34 cellular contexts compared by ENCODE assay signal in the genomic region with DNA sequence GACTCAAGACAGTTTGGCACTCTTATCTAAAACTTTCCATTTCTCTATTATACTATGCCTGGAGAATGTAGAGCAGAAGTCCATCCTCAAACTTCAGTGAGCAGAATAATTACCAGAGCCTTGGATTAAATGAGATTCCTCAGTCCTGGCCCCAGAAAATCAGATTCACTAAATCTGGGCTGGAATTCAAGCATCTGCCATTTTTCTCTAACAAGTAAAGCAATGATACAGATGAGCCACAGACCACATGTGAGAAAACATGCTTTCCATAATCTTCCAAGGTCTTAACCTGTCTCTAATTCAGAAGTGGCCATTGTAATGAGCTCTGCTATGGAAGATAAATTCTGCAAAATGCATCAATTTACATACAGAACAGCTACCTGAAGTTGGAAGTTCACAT. TPM values are rescaled to one million over a fixed set of nuclear protein-coding genes. Genes with fewer than 3 reads are reported as not detected.
"Had no signal": no experiment of that assay in that cellular context is flagged by ENCODE, and none has a peak within 500 bp of the region (broad histone marks: within the 10 kb centered on the region; RNA-seq: fewer than 3 reads in every experiment).

No MANE protein-coding gene starts in this region.

- H3K9me3 ChIP-seq: breast epithelium, colonic mucosa, esophagus squamous epithelium, gastrocnemius medialis, heart left ventricle had no signal

- H3K27ac ChIP-seq: breast epithelium, cardiac muscle cell, colonic mucosa, epithelial cell of prostate, esophagus squamous epithelium, foreskin keratinocyte, gastrocnemius medialis, heart left ventricle had no signal

- H3K4me3 ChIP-seq: breast epithelium, cardiac muscle cell, colonic mucosa, esophagus squamous epithelium, gastrocnemius medialis, heart left ventricle had no signal

- H3K4me1 ChIP-seq: breast epithelium, colonic mucosa, foreskin keratinocyte, gastrocnemius medialis, heart left ventricle had no signal

- H3K27me3 ChIP-seq: breast epithelium, cardiac muscle cell, colonic mucosa, esophagus squamous epithelium, gastrocnemius medialis, heart left ventricle had no signal

- H3K36me3 ChIP-seq: breast epithelium, cardiac muscle cell, colonic mucosa, esophagus squamous epithelium, gastrocnemius medialis, heart left ventricle had no signal

- DNase-seq: activated CD4-positive, alpha-beta memory T cell treated with anti-CD3 and anti-CD28 coated beads for 36 hours; activated CD4-positive, alpha-beta T cell treated with anti-CD3 and anti-CD28 coated beads for 36 hours; activated CD4-positive, alpha-beta T cell treated with anti-CD3 and anti-CD28 coated beads, Interleukin-2, amount 10 ng/mL, durations not matched to agents 24 days and 14 days; activated CD4-positive, CD25-positive, alpha-beta regulatory T cell; activated CD4-positive, CD25-positive, alpha-beta regulatory T cell treated with anti-CD3 and anti-CD28 coated beads, Interleukin-2, amount 50 U/mL, for 72 hours; activated CD8-positive, alpha-beta memory T cell treated with anti-CD3 and anti-CD28 coated beads, Interleukin-2, amount 10 ng/mL, durations not matched to agents 7 days and 5 days; activated CD8-positive, alpha-beta memory T cell treated with anti-CD3 and anti-CD28 coated beads, Interleukin-2, amount 50 U/mL, for 4 hours; activated CD8-positive, alpha-beta T cell treated with anti-CD3 and anti-CD28 coated beads, Interleukin-2, amount 10 ng/mL, durations not matched to agents 7 days and 5 days; activated effector memory CD4-positive, alpha-beta T cell treated with anti-CD3 and anti-CD28 coated beads, Interleukin-2, amount 50 U/mL, for 16 hours; activated naive CD4-positive, alpha-beta T cell treated with anti-CD3 and anti-CD28 coated beads, Interleukin-2, amount 10 ng/mL, durations not matched to agents 7 days and 5 days; activated naive CD8-positive, alpha-beta T cell treated with anti-CD3 and anti-CD28 coated beads, Interleukin-2, amount 10 ng/mL, durations not matched to agents 7 days and 5 days; activated T-cell treated with anti-CD3 and anti-CD28 coated beads, Interleukin-2, amount 50 U/mL, for 1 hour; activated T-cell treated with anti-CD3 and anti-CD28 coated beads, Interleukin-2, amount 50 U/mL, for 48 hours; amniotic stem cell; anterior cingulate cortex; central memory CD4-positive, alpha-beta T cell; cerebellar nuclear complex; colonic mucosa; effector CD8-positive, alpha-beta T cell; esophagus squamous epithelium; foreskin keratinocyte; gastrocnemius medialis; glutamatergic neuron; heart left ventricle; T-helper 2 cell had no signal

- ATAC-seq: activated CD4-positive, alpha-beta T cell treated with anti-CD3 and anti-CD28 coated beads for 36 hours; activated CD8-positive, alpha-beta memory T cell treated with anti-CD3 and anti-CD28 coated beads, Interleukin-2, amount 10 ng/mL, durations not matched to agents 7 days and 5 days; activated CD8-positive, alpha-beta T cell treated with anti-CD3 and anti-CD28 coated beads, Interleukin-2, amount 10 ng/mL, durations not matched to agents 7 days and 5 days; activated naive CD4-positive, alpha-beta T cell treated with anti-CD3 and anti-CD28 coated beads, Interleukin-2, amount 50 U/mL, for 72 hours; foreskin keratinocyte; gastrocnemius medialis; heart left ventricle had no signal

RNA-seq across cellular contexts. Expression of gene SOWAHB, which starts 25.4 kb away (rescaled TPM):
- total RNA-seq: activated CD4-positive, alpha-beta memory T cell treated with anti-CD3 and anti-CD28 coated beads for 36 hours; activated CD4-positive, alpha-beta T cell treated with anti-CD3 and anti-CD28 coated beads for 36 hours; activated CD4-positive, alpha-beta T cell treated with anti-CD3 and anti-CD28 coated beads, Interleukin-2, amount 10 ng/mL, durations not matched to agents 24 days and 14 days; activated CD8-positive, alpha-beta memory T cell treated with anti-CD3 and anti-CD28 coated beads, Interleukin-2, amount 10 ng/mL, durations not matched to agents 7 days and 5 days; activated CD8-positive, alpha-beta T cell treated with anti-CD3 and anti-CD28 coated beads, Interleukin-2, amount 10 ng/mL, durations not matched to agents 7 days and 5 days; activated naive CD4-positive, alpha-beta T cell treated with anti-CD3 and anti-CD28 coated beads, Interleukin-2, amount 50 U/mL, for 72 hours; activated T-helper 1 cell treated with anti-CD3 and anti-CD28 coated beads, Interleukin-12 subunit alpha, Interleukin-12 subunit beta, Interleukin-2, Interleukin-4 antibody, amounts not matched to agents 30 ng/mL and 10 ng/mL and 1 ng/mL, durations not matched to agents 14 hours and 24 hours and 36 hours; activated T-helper 2 cell treated with anti-CD3 and anti-CD28 coated beads, Interferon-gamma antibody, Interleukin-2, Interleukin-4, amounts not matched to agents 10 μg/mL and 5 μg/mL and 100 μg/mL, durations not matched to agents 14 hours and 24 hours and 36 hours; dermis microvascular lymphatic vessel endothelial cell; endothelial cell of umbilical vein; T-helper 1 cell treated with Interleukin-12 subunit alpha and Interleukin-12 subunit beta and Interleukin-4 antibody, amounts not matched to agents 30 ng/mL and 1 ng/mL, for 36 hours had no signal
